15 cellular contexts compared by ENCODE assay signal in genomic region chr17:61128671-61129115, GRCh38.
A peak's percentile ranks its signal among the peaks of the same experiment; 100 is the strongest.
DNase-seq lines count a peak whose midpoint lies in the region; ATAC-seq, FAIRE-seq and TF ChIP-seq lines count a peak whose summit lies in the region.
"Had no signal": no experiment of that assay in that cellular context is flagged by ENCODE, and none has a peak within 500 bp of the region (broad histone marks: within the 10 kb centered on the region; RNA-seq: fewer than 3 reads in every experiment).

No MANE protein-coding gene starts in this region.

- peak overlapping the region; percentile 28 for H3K27ac Mint-ChIP-seq in neural crest cell (ENCODE audit: unreplicated experiment)
- H3K27ac Mint-ChIP-seq: activated B cell treated with CpG ODN at 0.5 μM for 24 hours, B cell had no signal

- TF ChIP-seq POLR2A in HepG2 (IDR thresholded peaks at IDR 0.05; ENCODE audit: insufficient read depth in 1 of 2, low read depth in 2 of 2, low read length in 2 of 2) (no peak), esophagus muscularis mucosa (IDR thresholded peaks at IDR 0.05; ENCODE audit: low read depth) (no peak)

- intact Hi-C loops in HepG2 (cut with micrococcal nuclease; ENCODE audit: unreplicated experiment) (no loop called here), esophagus muscularis mucosa (cut with DNase I) (no loop called here), pancreas (cut with DNase I) (no loop called here)

- no peak for FAIRE-seq in HepG2 (lab: Jason Lieb, UNC)
- FAIRE-seq in pancreas (lab: Jason Lieb, UNC) = no peak

- H3K4me1 Mint-ChIP-seq in neural crest cell = peaks cover 11% of the 10 kb centered on the region

- POLR2A ChIA-PET in HepG2 (lab: Yijun Ruan, JAX) = no interaction called here

- no peaks in the 10 kb centered on the region for H4K20me1 ChIP-seq in HepG2 (ENCODE audit: insufficient read depth, low read length)

- H3K9ac ChIP-seq in liver (ENCODE audit: low read depth in 1 of 2, low read length in 2 of 2) (no peak overlapping the region), HepG2 (ENCODE audit: insufficient read depth, low read depth, low read length) (no peak overlapping the region)

- no peak for ATAC-seq in HepG2
- ATAC-seq in GM21526 (IDR thresholded peaks at IDR 0.05; ENCODE audit: low FRiP score, unreplicated experiment) = no peak
- ATAC-seq in pancreas = no peak
- ATAC-seq: foreskin keratinocyte had no signal

- no peaks in the 10 kb centered on the region for H3K9me3 ChIP-seq in liver (ENCODE audit: control insufficient read depth in 4 of 4, low read length in 3 of 4)
- H3K9me3 ChIP-seq in HepG2 (ENCODE audit: low read length) = no peaks in the 10 kb centered on the region
- no peaks in the 10 kb centered on the region for H3K9me3 ChIP-seq in esophagus muscularis mucosa
- H3K9me3 ChIP-seq in pancreas = no peaks in the 10 kb centered on the region

- H3K27me3 Mint-ChIP-seq in neural crest cell (ENCODE audit: low read depth) = no peaks in the 10 kb centered on the region
- H3K27me3 Mint-ChIP-seq: activated B cell treated with CpG ODN at 0.5 μM for 24 hours, B cell had no signal

- H3K36me3 ChIP-seq in liver (ENCODE audit: control insufficient read depth in 4 of 4, insufficient read depth in 3 of 4, low read depth in 1 of 4, low read length in 3 of 4) (no peaks in the 10 kb centered on the region), HepG2 (replicated peaks in 1 of 2; ENCODE audit: control insufficient read depth in 1 of 2, insufficient read depth in 2 of 2, low read length in 2 of 2) (no peaks in the 10 kb centered on the region), esophagus muscularis mucosa (no peaks in the 10 kb centered on the region), pancreas (no peaks in the 10 kb centered on the region)
- H3K36me3 ChIP-seq: cardiac muscle cell had no signal

- peak in 1 of 2 donors; percentile 10 for TF ChIP-seq RAD21 in liver (IDR thresholded peaks at IDR 0.05)
- TF ChIP-seq RAD21 in HepG2 (CRISPR knock-in tag; IDR thresholded peaks at IDR 0.05) = no peak

- TF ChIP-seq CTCF in liver (IDR thresholded peaks at IDR 0.05; ENCODE audit: low read depth, low read length, missing input control) (no peak), HepG2 (CRISPR knock-in tag; IDR thresholded peaks at IDR 0.05) (no peak), fibroblast of mammary gland (conservative IDR thresholded peaks at IDR 0.05; ENCODE audit: control insufficient read depth, insufficient read depth, low read depth, low read length) (no peak), neural crest cell (conservative IDR thresholded peaks at IDR 0.05) (no peak), esophagus muscularis mucosa (IDR thresholded peaks at IDR 0.05) (no peak), pancreas (IDR thresholded peaks at IDR 0.05) (no peak)

- H3K36me3 Mint-ChIP-seq in neural crest cell (ENCODE audit: low read depth) = no peaks in the 10 kb centered on the region

- TF ChIP-seq EP300 in HepG2 (IDR thresholded peaks at IDR 0.05; ENCODE audit: low read depth in 2 of 2, low read length in 2 of 2) (no peak), HepG2 (CRISPR knock-in tag; IDR thresholded peaks at IDR 0.05; ENCODE audit: borderline replicate concordance) (no peak), esophagus muscularis mucosa (IDR thresholded peaks at IDR 0.05) (no peak)

- H3K4me3 ChIP-seq in liver (ENCODE audit: low read depth in 1 of 3, low read length in 3 of 3) (no peak overlapping the region), HepG2 (replicated peaks in 1 of 3; ENCODE audit: insufficient read depth in 1 of 3, low read depth in 2 of 3, low read length in 3 of 3) (no peak overlapping the region), fibroblast of mammary gland (ENCODE audit: control insufficient read depth, low read depth, low read length) (no peak overlapping the region), esophagus muscularis mucosa (no peak overlapping the region), pancreas (no peak overlapping the region)
- H3K4me3 ChIP-seq: cardiac muscle cell had no signal

- H3K27ac ChIP-seq in liver (ENCODE audit: low read depth in 1 of 2, low read length in 2 of 2) (no peak overlapping the region), HepG2 (ENCODE audit: extremely low read length, insufficient read depth, low read length) (no peak overlapping the region), esophagus muscularis mucosa (replicated peaks in 1 of 4) (peak overlapping the region in 2 of 4 donors; percentile 5 to 27), pancreas (no peak overlapping the region)
- H3K27ac ChIP-seq: cardiac muscle cell, foreskin keratinocyte had no signal

- CTCF ChIA-PET in HepG2 (lab: Yijun Ruan, JAX; ENCODE audit: low intra/inter-chr PET ratio, low total read pairs) = no interaction called here

- no peak overlapping the region for H3K4me3 Mint-ChIP-seq in neural crest cell
- H3K4me3 Mint-ChIP-seq: activated B cell treated with CpG ODN at 0.5 μM for 24 hours, B cell had no signal

- WGBS in liver = 73% methylated on average over 8 of the region's 8 CpGs
- 63% methylated on average over 8 of the region's 8 CpGs for WGBS in HepG2 (ENCODE audit: low lambda C conversion rate)
- 61% methylated on average over 8 of the region's 8 CpGs for WGBS in esophagus muscularis mucosa
- WGBS in pancreas, 2 donors = 76 to 88% methylated on average over 8 of the region's 8 CpGs

- DNase-seq in HepG2 (ENCODE audit: low spot score) = no peak
- peak; percentile 91 for DNase-seq in fibroblast of mammary gland (ENCODE audit: low read depth)
- DNase-seq in neural crest cell (ENCODE audit: low read depth, low spot score) = no peak
- DNase-seq in esophagus muscularis mucosa (ENCODE audit: extremely low spot score) = no peak
- no peak for DNase-seq in T-helper 1 cell
- no peak for DNase-seq in pancreas
- DNase-seq: activated B cell treated with CpG ODN at 0.5 μM for 24 hours, foreskin keratinocyte, left cardiac atrium, NCI-H510A treated with DMSO at 0.1 percent for 48 hours, substantia nigra had no signal

- no peaks in the 10 kb centered on the region for H3K79me2 ChIP-seq in HepG2 (ENCODE audit: insufficient read depth, low read length)

- BruUV-seq in HepG2 (replicated peaks; lab: Mats Ljungman, UMichigan) = no TSS peak

- no peak overlapping the region for H2AFZ ChIP-seq in HepG2 (ENCODE audit: low read length)

- H3K4me1 ChIP-seq in liver (ENCODE audit: control insufficient read depth in 4 of 4, insufficient read depth in 4 of 4, low read length in 3 of 4) (no peaks in the 10 kb centered on the region), HepG2 (ENCODE audit: insufficient read depth, low read length) (no peaks in the 10 kb centered on the region), esophagus muscularis mucosa (peaks cover 6 to 39% (median 34%) of the 10 kb centered on the region in 4 donors), pancreas (no peaks in the 10 kb centered on the region)
- H3K4me1 ChIP-seq: foreskin keratinocyte had no signal

- H3K27me3 ChIP-seq in liver (ENCODE audit: control insufficient read depth in 4 of 4, insufficient read depth in 4 of 4, low read length in 3 of 4) (no peaks in the 10 kb centered on the region), HepG2 (ENCODE audit: control insufficient read depth in 1 of 2, insufficient read depth in 2 of 2, low read length in 2 of 2) (no peaks in the 10 kb centered on the region), esophagus muscularis mucosa (no peaks in the 10 kb centered on the region), pancreas (no peaks in the 10 kb centered on the region)
- H3K27me3 ChIP-seq: cardiac muscle cell, foreskin keratinocyte had no signal

- in situ Hi-C loops in HepG2 (cut with HindIII; ENCODE audit: extremely low pct_ligation_motif_present, low pct_unique_long_range_greater_than_20kb) = no loop called here

- H3K4me2 ChIP-seq in HepG2 (ENCODE audit: low read depth, low read length) = no peak overlapping the region

- H3K9me3 Mint-ChIP-seq in neural crest cell = no peaks in the 10 kb centered on the region
- H3K9me3 Mint-ChIP-seq: activated B cell treated with CpG ODN at 0.5 μM for 24 hours had no signal

TF ChIP-seq in liver, 16 proteins besides CTCF, POLR2A, EP300 and RAD21:
- TF ChIP-seq NR2F2 (IDR thresholded peaks at IDR 0.05) (peak; percentile 68), GABPA (IDR thresholded peaks at IDR 0.05 in 1 of 2, conservative IDR thresholded peaks at IDR 0.05 in 1 of 2) (no peak)

TF ChIP-seq in HepG2, 621 proteins besides CTCF, POLR2A, EP300 and RAD21 (continues in another document):
- TF ChIP-seq THAP9 (CRISPR knock-in tag; IDR thresholded peaks at IDR 0.05; ENCODE audit: borderline replicate concordance) (no peak), TCF12 (IDR thresholded peaks at IDR 0.05) (no peak), TCF12 (CRISPR knock-in tag; IDR thresholded peaks at IDR 0.05) (no peak), ZNF430 (CRISPR knock-in tag; IDR thresholded peaks at IDR 0.05) (no peak), IRX3 (CRISPR knock-in tag; IDR thresholded peaks at IDR 0.05; ENCODE audit: borderline replicate concordance, low read depth) (no peak), ZNF543 (CRISPR knock-in tag; IDR thresholded peaks at IDR 0.05) (no peak), ARNT2 (CRISPR knock-in tag; IDR thresholded peaks at IDR 0.05; ENCODE audit: low read depth) (no peak), ZNF34 (CRISPR knock-in tag; IDR thresholded peaks at IDR 0.05; ENCODE audit: borderline replicate concordance) (no peak), ZNF781 (CRISPR knock-in tag; IDR thresholded peaks at IDR 0.05; ENCODE audit: borderline replicate concordance, not compliant biosample characterization) (no peak), SMARCC2 (IDR thresholded peaks at IDR 0.05) (no peak), PCBP2 (optimal IDR thresholded peaks at IDR 0.05; ENCODE audit: low read depth, low read length, poor library complexity, severe bottlenecking) (no peak), BORCS8-MEF2B (CRISPR knock-in tag; IDR thresholded peaks at IDR 0.05) (no peak)
